8 cellular contexts compared by ENCODE assay signal in the genomic region with DNA sequence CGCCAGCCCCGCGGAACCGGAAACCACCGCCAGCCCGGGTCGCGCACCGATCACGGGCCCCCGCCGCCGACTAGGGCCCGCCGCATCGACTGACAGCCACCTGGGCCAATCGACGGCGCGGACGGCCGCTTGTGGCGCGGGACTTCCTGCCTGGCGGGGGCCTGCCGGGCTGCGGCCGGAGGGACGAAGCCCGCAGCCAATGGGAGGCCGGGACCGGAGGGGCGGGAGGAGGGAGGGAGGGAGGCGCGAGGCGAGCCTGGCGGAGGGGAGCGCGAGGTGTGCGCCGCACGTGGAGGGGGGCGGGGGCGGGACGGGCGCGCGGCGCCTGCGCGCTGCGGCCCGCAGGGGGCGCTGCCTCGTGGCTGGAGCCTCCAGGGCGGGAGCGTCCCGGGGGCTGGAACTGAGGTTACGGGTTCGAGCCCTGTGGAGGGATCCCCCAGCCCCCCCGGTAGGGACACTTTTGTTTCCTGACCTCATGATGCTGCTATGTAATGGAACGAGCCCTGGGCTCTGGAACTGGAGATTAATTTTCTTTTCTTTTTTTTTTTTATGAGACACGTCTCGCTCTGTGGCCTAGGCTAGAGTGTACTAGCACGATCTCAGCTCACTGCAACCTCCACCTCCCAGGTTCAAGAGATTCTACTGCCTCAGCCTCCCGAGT. TPM values are rescaled to one million over a fixed set of nuclear protein-coding genes. Genes with fewer than 3 reads are reported as not detected.
A peak's percentile ranks its signal among the peaks of the same experiment; 100 is the strongest.
DNase-seq lines count a peak whose midpoint lies in the region; ATAC-seq and TF ChIP-seq lines count a peak whose summit lies in the region.

A gene with protein sequence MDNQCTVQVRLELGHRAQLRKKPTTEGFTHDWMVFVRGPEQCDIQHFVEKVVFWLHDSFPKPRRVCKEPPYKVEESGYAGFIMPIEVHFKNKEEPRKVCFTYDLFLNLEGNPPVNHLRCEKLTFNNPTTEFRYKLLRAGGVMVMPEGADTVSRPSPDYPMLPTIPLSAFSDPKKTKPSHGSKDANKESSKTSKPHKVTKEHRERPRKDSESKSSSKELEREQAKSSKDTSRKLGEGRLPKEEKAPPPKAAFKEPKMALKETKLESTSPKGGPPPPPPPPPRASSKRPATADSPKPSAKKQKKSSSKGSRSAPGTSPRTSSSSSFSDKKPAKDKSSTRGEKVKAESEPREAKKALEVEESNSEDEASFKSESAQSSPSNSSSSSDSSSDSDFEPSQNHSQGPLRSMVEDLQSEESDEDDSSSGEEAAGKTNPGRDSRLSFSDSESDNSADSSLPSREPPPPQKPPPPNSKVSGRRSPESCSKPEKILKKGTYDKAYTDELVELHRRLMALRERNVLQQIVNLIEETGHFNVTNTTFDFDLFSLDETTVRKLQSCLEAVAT (minus strand): TSS at position 45 of the 661 bp plus-strand sequence. CDS start 191 bp downstream, outside the sequence.

- peak within 1 kb of the TSS; percentile 89 for H3K4me2 ChIP-seq in GM23338

- peaks cover 26% of the 10 kb centered on the region for H4K20me1 ChIP-seq in GM23338 (replicated peaks; ENCODE audit: insufficient read depth)

- DNase-seq in EH (ENCODE audit: low read depth) (peak; percentile 96), GM23338 (ENCODE audit: low spot score) (peak; percentile 97), LoVo (ENCODE audit: low spot score) (peak; percentile 94), fibroblast of pulmonary artery (ENCODE audit: low read depth) (peak; percentile 98)
- peak; percentile 96 for DNase-seq in activated T-helper 9 cell treated with anti-CD3 and anti-CD28 coated beads, Interleukin-2, amount 50 U/mL, for 16 hours (ENCODE audit: low read depth)
- DNase-seq in stimulated activated naive CD8-positive, alpha-beta T cell treated with anti-CD3 and anti-CD28 coated beads, Interleukin-15, Interleukin-2, amounts not matched to agents 100 U/mL and 50 U/mL, for 24 hours, result peak; percentile 98

- ATAC-seq in GM23338, result peak; percentile 95
- ATAC-seq in stimulated activated naive CD8-positive, alpha-beta T cell treated with anti-CD3 and anti-CD28 coated beads, Interleukin-15, Interleukin-2, amounts not matched to agents 100 U/mL and 50 U/mL, for 24 hours, result peak; percentile 97

- H3K4me3 Mint-ChIP-seq in GM23338 (peak within 1 kb of the TSS; percentile 86), nephron (peak within 1 kb of the TSS; percentile 96 to 99 (median 97))

- peaks cover 24% of the 10 kb centered on the region for H3K4me1 ChIP-seq in GM23338 (ENCODE audit: insufficient read depth)

- H2AFZ ChIP-seq in GM23338, result no peak within 1 kb of the TSS

- H3K36me3 Mint-ChIP-seq in GM23338 (ENCODE audit: low read depth) (peaks cover 10% of the 10 kb centered on the region; the same call in 2 of the 3 replicates), nephron (ENCODE audit: low read depth) (peaks cover 9% of the 10 kb centered on the region)

- H3K27me3 ChIP-seq in GM23338 (ENCODE audit: insufficient read depth), result no peaks in the 10 kb centered on the region

- peak; percentile 37 to 64 for TF ChIP-seq CTCF in GM23338 (conservative IDR thresholded peaks at IDR 0.05; ENCODE audit: low read depth in 2 of 2)
- peak; percentile 33 for TF ChIP-seq CTCF in fibroblast of pulmonary artery (IDR thresholded peaks at IDR 0.05; ENCODE audit: low read length, missing control alignments)
- TF ChIP-seq CTCF in nephron (IDR thresholded peaks at IDR 0.05; ENCODE audit: unreplicated experiment in 3 of 3), result peak; percentile 89 to 95 (median 90)

- peak; percentile 33; the same call in 1 of the 2 replicates for TF ChIP-seq POLR2A in Raji (IDR thresholded peaks at IDR 0.05; ENCODE audit: insufficient read depth, low read depth, low read length)

- peaks cover 39% of the 10 kb centered on the region for H3K4me1 Mint-ChIP-seq in GM23338
- H3K4me1 Mint-ChIP-seq in nephron, result peaks cover 39% of the 10 kb centered on the region

- 0 out of 2 replicates have a peak, but pooled peaks cover 4% of the 10 kb centered on the region for H3K9me2 ChIP-seq in GM23338 (ENCODE audit: insufficient read depth)

- no peaks in the 10 kb centered on the region for H3K36me3 ChIP-seq in GM23338 (ENCODE audit: insufficient read depth)

- no peak within 1 kb of the TSS for H3K27ac ChIP-seq in GM23338 (ENCODE audit: low read depth)

- peaks cover 20% of the 10 kb centered on the region for H3K27me3 Mint-ChIP-seq in GM23338 (ENCODE audit: insufficient read depth, low read depth, poor library complexity)
- peaks cover 3% of the 10 kb centered on the region for H3K27me3 Mint-ChIP-seq in nephron (ENCODE audit: low read depth)

- H3K27ac Mint-ChIP-seq in GM23338 (peak within 1 kb of the TSS; percentile 84), nephron (peak within 1 kb of the TSS; percentile 89 to 94 (median 90))

- H3F3A ChIP-seq in GM23338 (replicated peaks; ENCODE audit: low read depth), result no peaks in the 10 kb centered on the region

- H3K79me2 ChIP-seq in GM23338 (replicated peaks; ENCODE audit: insufficient read depth), result peaks cover 43% of the 10 kb centered on the region

- peak within 1 kb of the TSS; percentile 83 for H3K4me3 ChIP-seq in GM23338
- peak within 1 kb of the TSS; percentile 88 for H3K4me3 ChIP-seq in fibroblast of pulmonary artery (replicated peaks; ENCODE audit: low read depth, low read length)

- H3K9me3 Mint-ChIP-seq in GM23338, result peaks cover 29% of the 10 kb centered on the region
- peaks cover 6% of the 10 kb centered on the region for H3K9me3 Mint-ChIP-seq in nephron

TF ChIP-seq in GM23338, 12 proteins besides CTCF, POLR2A, EP300 and RAD21 (continues in another document):
- no peak for TF ChIP-seq NANOG (IDR thresholded peaks at IDR 0.05; ENCODE audit: borderline replicate concordance)
- TF ChIP-seq, protein P1, sequence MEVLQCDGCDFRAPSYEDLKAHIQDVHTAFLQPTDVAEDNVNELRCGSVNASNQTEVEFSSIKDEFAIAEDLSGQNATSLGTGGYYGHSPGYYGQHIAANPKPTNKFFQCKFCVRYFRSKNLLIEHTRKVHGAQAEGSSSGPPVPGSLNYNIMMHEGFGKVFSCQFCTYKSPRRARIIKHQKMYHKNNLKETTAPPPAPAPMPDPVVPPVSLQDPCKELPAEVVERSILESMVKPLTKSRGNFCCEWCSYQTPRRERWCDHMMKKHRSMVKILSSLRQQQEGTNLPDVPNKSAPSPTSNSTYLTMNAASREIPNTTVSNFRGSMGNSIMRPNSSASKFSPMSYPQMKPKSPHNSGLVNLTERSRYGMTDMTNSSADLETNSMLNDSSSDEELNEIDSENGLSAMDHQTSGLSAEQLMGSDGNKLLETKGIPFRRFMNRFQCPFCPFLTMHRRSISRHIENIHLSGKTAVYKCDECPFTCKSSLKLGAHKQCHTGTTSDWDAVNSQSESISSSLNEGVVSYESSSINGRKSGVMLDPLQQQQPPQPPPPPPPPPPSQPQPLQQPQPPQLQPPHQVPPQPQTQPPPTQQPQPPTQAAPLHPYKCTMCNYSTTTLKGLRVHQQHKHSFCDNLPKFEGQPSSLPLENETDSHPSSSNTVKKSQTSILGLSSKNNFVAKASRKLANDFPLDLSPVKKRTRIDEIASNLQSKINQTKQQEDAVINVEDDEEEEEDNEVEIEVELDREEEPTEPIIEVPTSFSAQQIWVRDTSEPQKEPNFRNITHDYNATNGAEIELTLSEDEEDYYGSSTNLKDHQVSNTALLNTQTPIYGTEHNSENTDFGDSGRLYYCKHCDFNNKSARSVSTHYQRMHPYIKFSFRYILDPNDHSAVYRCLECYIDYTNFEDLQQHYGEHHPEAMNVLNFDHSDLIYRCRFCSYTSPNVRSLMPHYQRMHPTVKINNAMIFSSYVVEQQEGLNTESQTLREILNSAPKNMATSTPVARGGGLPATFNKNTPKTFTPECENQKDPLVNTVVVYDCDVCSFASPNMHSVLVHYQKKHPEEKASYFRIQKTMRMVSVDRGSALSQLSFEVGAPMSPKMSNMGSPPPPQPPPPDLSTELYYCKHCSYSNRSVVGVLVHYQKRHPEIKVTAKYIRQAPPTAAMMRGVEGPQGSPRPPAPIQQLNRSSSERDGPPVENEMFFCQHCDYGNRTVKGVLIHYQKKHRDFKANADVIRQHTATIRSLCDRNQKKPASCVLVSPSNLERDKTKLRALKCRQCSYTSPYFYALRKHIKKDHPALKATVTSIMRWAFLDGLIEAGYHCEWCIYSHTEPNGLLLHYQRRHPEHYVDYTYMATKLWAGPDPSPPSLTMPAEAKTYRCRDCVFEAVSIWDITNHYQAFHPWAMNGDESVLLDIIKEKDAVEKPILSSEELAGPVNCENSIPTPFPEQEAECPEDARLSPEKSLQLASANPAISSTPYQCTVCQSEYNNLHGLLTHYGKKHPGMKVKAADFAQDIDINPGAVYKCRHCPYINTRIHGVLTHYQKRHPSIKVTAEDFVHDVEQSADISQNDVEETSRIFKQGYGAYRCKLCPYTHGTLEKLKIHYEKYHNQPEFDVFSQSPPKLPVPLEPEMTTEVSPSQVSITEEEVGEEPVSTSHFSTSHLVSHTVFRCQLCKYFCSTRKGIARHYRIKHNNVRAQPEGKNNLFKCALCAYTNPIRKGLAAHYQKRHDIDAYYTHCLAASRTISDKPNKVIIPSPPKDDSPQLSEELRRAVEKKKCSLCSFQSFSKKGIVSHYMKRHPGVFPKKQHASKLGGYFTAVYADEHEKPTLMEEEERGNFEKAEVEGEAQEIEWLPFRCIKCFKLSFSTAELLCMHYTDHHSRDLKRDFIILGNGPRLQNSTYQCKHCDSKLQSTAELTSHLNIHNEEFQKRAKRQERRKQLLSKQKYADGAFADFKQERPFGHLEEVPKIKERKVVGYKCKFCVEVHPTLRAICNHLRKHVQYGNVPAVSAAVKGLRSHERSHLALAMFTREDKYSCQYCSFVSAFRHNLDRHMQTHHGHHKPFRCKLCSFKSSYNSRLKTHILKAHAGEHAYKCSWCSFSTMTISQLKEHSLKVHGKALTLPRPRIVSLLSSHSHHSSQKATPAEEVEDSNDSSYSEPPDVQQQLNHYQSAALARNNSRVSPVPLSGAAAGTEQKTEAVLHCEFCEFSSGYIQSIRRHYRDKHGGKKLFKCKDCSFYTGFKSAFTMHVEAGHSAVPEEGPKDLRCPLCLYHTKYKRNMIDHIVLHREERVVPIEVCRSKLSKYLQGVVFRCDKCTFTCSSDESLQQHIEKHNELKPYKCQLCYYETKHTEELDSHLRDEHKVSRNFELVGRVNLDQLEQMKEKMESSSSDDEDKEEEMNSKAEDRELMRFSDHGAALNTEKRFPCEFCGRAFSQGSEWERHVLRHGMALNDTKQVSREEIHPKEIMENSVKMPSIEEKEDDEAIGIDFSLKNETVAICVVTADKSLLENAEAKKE (CRISPR knock-in tag; IDR thresholded peaks at IDR 0.05), result no peak
- TF ChIP-seq, protein P2, sequence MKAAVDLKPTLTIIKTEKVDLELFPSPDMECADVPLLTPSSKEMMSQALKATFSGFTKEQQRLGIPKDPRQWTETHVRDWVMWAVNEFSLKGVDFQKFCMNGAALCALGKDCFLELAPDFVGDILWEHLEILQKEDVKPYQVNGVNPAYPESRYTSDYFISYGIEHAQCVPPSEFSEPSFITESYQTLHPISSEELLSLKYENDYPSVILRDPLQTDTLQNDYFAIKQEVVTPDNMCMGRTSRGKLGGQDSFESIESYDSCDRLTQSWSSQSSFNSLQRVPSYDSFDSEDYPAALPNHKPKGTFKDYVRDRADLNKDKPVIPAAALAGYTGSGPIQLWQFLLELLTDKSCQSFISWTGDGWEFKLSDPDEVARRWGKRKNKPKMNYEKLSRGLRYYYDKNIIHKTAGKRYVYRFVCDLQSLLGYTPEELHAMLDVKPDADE (IDR thresholded peaks at IDR 0.05), result 0 out of 2 replicates have a peak, but pooled peaks have one; percentile 27

RNA-seq across cellular contexts. Expression of the gene that starts here (rescaled TPM):
- 15.4 and 23.4 TPM in 2 replicates for total RNA-seq in GM23338 (2014; rRNA removed; shearing (Covaris generic))
- polyA plus RNA-seq in GM23338 (2016; fragmentation: Nextera tagmentation; extraction: Ambion mirVana), result 17.8 and 19.9 TPM in 2 replicates

Comparison
In these comparisons a context has a peak if more than half of its experiments do, and no peak if none do; other contexts are left out.
1. CTCF ChIP-seq: peak in every context shown above with its lines; median percentile 90 in nephron; 50 in GM23338; 33 in fibroblast of pulmonary artery.